11 cellular contexts compared by ENCODE assay signal in genomic region chr1:149916193-149916926, GRCh38. TPM values are rescaled to one million over a fixed set of nuclear protein-coding genes. Genes with fewer than 3 reads are reported as not detected.
DNase-seq lines count a peak whose midpoint lies in the region; ATAC-seq and TF ChIP-seq lines count a peak whose summit lies in the region.
"Had no signal": no experiment of that assay in that cellular context is flagged by ENCODE, and none has a peak within 500 bp of the region (broad histone marks: within the 10 kb centered on the region; RNA-seq: fewer than 3 reads in every experiment).

No MANE protein-coding gene starts in this region.

- H3K27me3 ChIP-seq in iPS-15b (ENCODE audit: control insufficient read depth, insufficient read depth, low read length) (no peaks in the 10 kb centered on the region), thoracic aorta (replicated peaks; ENCODE audit: insufficient read depth) (no peaks in the 10 kb centered on the region)

- CTCF ChIA-PET in activated CD8-positive, alpha-beta T cell treated with anti-CD3 and anti-CD28 coated beads for 36 hours (lab: Charles Lee): interaction anchor here (0.7 to 1.6 kb wide), 3 partner anchors 46 to 157 kb away, joined by 3 read pairs; no protein-coding TSS in a partner anchor

- peaks cover 6% of the 10 kb centered on the region for H3K4me1 ChIP-seq in iPS-15b (ENCODE audit: control insufficient read depth, insufficient read depth, low read length)
- peaks cover 7 to 27% of the 10 kb centered on the region in 2 donors for H3K4me1 ChIP-seq in thoracic aorta (ENCODE audit: control insufficient read depth in 1 of 2, low read depth in 2 of 2)
- H3K4me1 ChIP-seq: gastrocnemius medialis had no signal

- DNase-seq in activated effector memory CD4-positive, alpha-beta T cell treated with anti-CD3 and anti-CD28 coated beads, Interleukin-2, amount 50 U/mL, for 16 hours: peak; percentile 61
- no peak for DNase-seq in activated effector memory CD4-positive, alpha-beta T cell treated with Interleukin-2 at 50 U/mL for 16 hours
- peak; percentile 16 for DNase-seq in activated CD8-positive, alpha-beta T cell treated with anti-CD3 and anti-CD28 coated beads for 36 hours
- DNase-seq in thoracic aorta (ENCODE audit: low spot score) (no peak), NCI-H524 (lab: John Stamatoyannopoulos, UW) (no peak), GF-D8 (lab: John Stamatoyannopoulos, UW) (no peak), DMS53 (lab: John Stamatoyannopoulos, UW) (no peak)
- DNase-seq: gastrocnemius medialis had no signal

- H3K36me3 Mint-ChIP-seq in activated CD8-positive, alpha-beta T cell treated with anti-CD3 and anti-CD28 coated beads for 36 hours (ENCODE audit: low read depth): no peaks in the 10 kb centered on the region

- no peaks in the 10 kb centered on the region for H3K27me3 Mint-ChIP-seq in activated CD8-positive, alpha-beta T cell treated with anti-CD3 and anti-CD28 coated beads for 36 hours

- peak overlapping the region; percentile 81 for H3K4me3 Mint-ChIP-seq in activated CD8-positive, alpha-beta T cell treated with anti-CD3 and anti-CD28 coated beads for 36 hours

- ATAC-seq in activated CD8-positive, alpha-beta T cell treated with anti-CD3 and anti-CD28 coated beads for 36 hours: no peak
- no peak for ATAC-seq in thoracic aorta (ENCODE audit: insufficient number of reproducible peaks, low FRiP score, low read depth)
- ATAC-seq: gastrocnemius medialis had no signal

- POLR2A ChIA-PET in activated CD8-positive, alpha-beta T cell treated with anti-CD3 and anti-CD28 coated beads for 36 hours (lab: Charles Lee): interaction anchor here (0.6 to 7.6 kb wide), 7 partner anchors 9 to 318 kb away, joined by 3 to 61 read pairs (median 3); a partner anchor contains a TSS

- H3K36me3 ChIP-seq in iPS-15b (ENCODE audit: control insufficient read depth, insufficient read depth, low read length): peaks cover 4% of the 10 kb centered on the region
- peaks cover 7% of the 10 kb centered on the region for H3K36me3 ChIP-seq in thoracic aorta
- H3K36me3 ChIP-seq: gastrocnemius medialis had no signal

- peak overlapping the region; percentile 63 to 82 for H3K27ac ChIP-seq in thoracic aorta
- H3K27ac ChIP-seq: gastrocnemius medialis, KMS-11, VCaP had no signal

- H3K4me3 ChIP-seq in iPS-15b (ENCODE audit: low read depth, low read length) (peak overlapping the region; percentile 73), thoracic aorta (peak overlapping the region; percentile 93)

- peak overlapping the region; percentile 38 for H3K27ac Mint-ChIP-seq in activated CD8-positive, alpha-beta T cell treated with anti-CD3 and anti-CD28 coated beads for 36 hours

- H3K4me1 Mint-ChIP-seq in activated CD8-positive, alpha-beta T cell treated with anti-CD3 and anti-CD28 coated beads for 36 hours (ENCODE audit: low read depth): peaks cover 33% of the 10 kb centered on the region

- intact Hi-C loops in activated CD8-positive, alpha-beta T cell treated with anti-CD3 and anti-CD28 coated beads for 36 hours (cut with micrococcal nuclease): no loop called here

- no peaks in the 10 kb centered on the region for H3K9me3 ChIP-seq in iPS-15b (ENCODE audit: control insufficient read depth, insufficient read depth, low read length)
- H3K9me3 ChIP-seq in thoracic aorta: no peaks in the 10 kb centered on the region
- H3K9me3 ChIP-seq: gastrocnemius medialis had no signal

- no peaks in the 10 kb centered on the region for H3K9me3 Mint-ChIP-seq in activated CD8-positive, alpha-beta T cell treated with anti-CD3 and anti-CD28 coated beads for 36 hours

- no peak overlapping the region for H3K9ac ChIP-seq in iPS-15b (ENCODE audit: low read depth, low read length)
- H3K9ac ChIP-seq: KMS-11 had no signal

- no peak for TF ChIP-seq CTCF in activated CD8-positive, alpha-beta T cell treated with anti-CD3 and anti-CD28 coated beads for 36 hours (IDR thresholded peaks at IDR 0.05)
- TF ChIP-seq CTCF in thoracic aorta (IDR thresholded peaks at IDR 0.05): no peak

RNA-seq across cellular contexts. Expression of gene SV2A, which starts 1.3 kb away (rescaled TPM):
- 1 to 10 TPM; 8.2 to 9.1 TPM for total RNA-seq in activated CD8-positive, alpha-beta T cell treated with anti-CD3 and anti-CD28 coated beads for 36 hours
- 10 to 100 TPM; 22.7 to 24.3 TPM for total RNA-seq in thoracic aorta

RNA-seq across cellular contexts. Expression of gene SF3B4, which starts 11.2 kb away (rescaled TPM):
- 10 to 100 TPM; 67.1 to 67.6 TPM for total RNA-seq in activated CD8-positive, alpha-beta T cell treated with anti-CD3 and anti-CD28 coated beads for 36 hours
- total RNA-seq in thoracic aorta: 10 to 100 TPM; 14.5 to 15.4 TPM

RNA-seq across cellular contexts. Expression of gene BOLA1, which starts 17.0 kb away (rescaled TPM):
- total RNA-seq in activated CD8-positive, alpha-beta T cell treated with anti-CD3 and anti-CD28 coated beads for 36 hours: 10 to 100 TPM; 25.1 to 28.8 TPM
- total RNA-seq in thoracic aorta: 10 to 100 TPM; 25.7 to 46.0 TPM

RNA-seq across cellular contexts. Expression of gene MTMR11, which starts 20.3 kb away (rescaled TPM):
- total RNA-seq in activated CD8-positive, alpha-beta T cell treated with anti-CD3 and anti-CD28 coated beads for 36 hours: under 1 TPM; 0.51 to 0.86 TPM
- 10 to 100 TPM; 50.8 to 53.7 TPM for total RNA-seq in thoracic aorta

Comparison
In these comparisons a context has a peak if more than half of its experiments do, and no peak if none do; other contexts are left out.
1. DNase-seq: peak in activated effector memory CD4-positive, alpha-beta T cell treated with anti-CD3 and anti-CD28 coated beads, Interleukin-2, amount 50 U/mL, for 16 hours (single experiment) and activated CD8-positive, alpha-beta T cell treated with anti-CD3 and anti-CD28 coated beads for 36 hours (single experiment); none in activated effector memory CD4-positive, alpha-beta T cell treated with Interleukin-2 at 50 U/mL for 16 hours (single experiment), thoracic aorta (single experiment), NCI-H524 (0 of 2), GF-D8 (single experiment) and DMS53 (single experiment).
2. RNA of gene SF3B4, which starts 11.2 kb away (total RNA-seq): 67.1 to 67.6 TPM in activated CD8-positive, alpha-beta T cell treated with anti-CD3 and anti-CD28 coated beads for 36 hours; 14.5 to 15.4 TPM in thoracic aorta; every median in the first group is over 4 times any median in the second.